In the genomic region with DNA sequence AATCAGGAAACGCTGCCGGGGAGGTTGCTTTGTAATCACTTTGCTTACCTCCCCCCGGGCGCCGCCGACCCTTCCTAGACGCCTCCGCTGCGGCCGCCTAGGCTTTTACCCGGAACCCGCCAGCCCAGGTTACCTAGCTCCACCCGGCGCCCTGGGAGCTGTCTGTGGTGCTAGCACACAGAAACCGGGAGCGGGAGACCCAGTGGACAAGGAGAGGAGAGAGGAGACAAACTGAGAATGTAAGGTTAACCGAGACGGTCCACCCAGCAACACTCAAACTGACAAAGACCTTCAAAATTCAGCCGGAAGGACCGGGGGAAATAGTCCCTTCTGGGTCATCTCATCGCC, we compare ENCODE assay signal across 9 cellular contexts. TPM values are rescaled to one million over a fixed set of nuclear protein-coding genes. Genes with fewer than 3 reads are reported as not detected.
A peak's percentile ranks its signal among the peaks of the same experiment; 100 is the strongest.
DNase-seq lines count a peak whose midpoint lies in the region; ATAC-seq and TF ChIP-seq lines count a peak whose summit lies in the region.
"Had no signal": no experiment of that assay in that cellular context is flagged by ENCODE, and none has a peak within 500 bp of the region (broad histone marks: within the 10 kb centered on the region; RNA-seq: fewer than 3 reads in every experiment).

No MANE protein-coding gene starts in this region.

- H2BK12ac ChIP-seq in neuronal stem cell (ENCODE audit: low read length), result no peak overlapping the region

- peak overlapping the region; percentile 89 for H2AFZ ChIP-seq in neuronal stem cell (ENCODE audit: low read length)

- no CpG with 5 or more reads among the region's 21 CpGs for WGBS in neuronal stem cell (ENCODE audit: extremely low coverage in 2 of 2, insufficient read length in 2 of 2, insufficient replicate concordance in 1 of 2), 2 donors

- H3K27me3 Mint-ChIP-seq in activated CD4-positive, alpha-beta T cell treated with anti-CD3 and anti-CD28 coated beads, Interleukin-2, amount 10 ng/mL, durations not matched to agents 7 days and 5 days, result peaks cover 84% of the 10 kb centered on the region

- no peaks in the 10 kb centered on the region for H3K9me3 ChIP-seq in ES-I3 (ENCODE audit: control insufficient read depth, insufficient read depth, low read length)
- no peaks in the 10 kb centered on the region for H3K9me3 ChIP-seq in neuronal stem cell (replicated peaks in 1 of 2; ENCODE audit: control insufficient read depth in 2 of 2, insufficient read depth in 1 of 2, low read depth in 1 of 2, low read length in 2 of 2)

- no peak overlapping the region for H4K91ac ChIP-seq in neuronal stem cell (ENCODE audit: low read depth, low read length, poor library complexity)

- H3K4me1 ChIP-seq in ES-I3 (ENCODE audit: insufficient read depth, low read length) (no peaks in the 10 kb centered on the region), neuronal stem cell (ENCODE audit: control insufficient read depth in 2 of 2, insufficient read depth in 1 of 2, low read depth in 1 of 2, low read length in 2 of 2) (peaks cover 0 to 4% of the 10 kb centered on the region in 2 donors)

- H2BK15ac ChIP-seq in neuronal stem cell (ENCODE audit: low read length), result no peak overlapping the region

- H3K18ac ChIP-seq in neuronal stem cell (ENCODE audit: low read length), result no peak overlapping the region

- H3K4me2 ChIP-seq in neuronal stem cell (ENCODE audit: insufficient read depth, low read length, poor library complexity, severe bottlenecking), result peak overlapping the region; percentile 54

- H2BK5ac ChIP-seq in neuronal stem cell (ENCODE audit: low read length), result no peak overlapping the region

- CTCF ChIA-PET in activated CD4-positive, alpha-beta T cell treated with anti-CD3 and anti-CD28 coated beads, Interleukin-2, amount 10 ng/mL, durations not matched to agents 7 days and 5 days (lab: Charles Lee), result interaction anchor here (1.2 to 2.6 kb wide), 4 partner anchors 14 to 126 kb away, joined by 3 to 8 read pairs (median 5); no protein-coding TSS in a partner anchor

- H3K23ac ChIP-seq in neuronal stem cell (ENCODE audit: low read depth, low read length, poor library complexity), result no peak overlapping the region

- peak overlapping the region; percentile 43; the same call in 1 of the 2 replicates for H3K9ac ChIP-seq in ES-I3 (ENCODE audit: low read depth, low read length)
- H3K9ac ChIP-seq in neuronal stem cell (ENCODE audit: low read depth, low read length, poor library complexity), result no peak overlapping the region

- no peak for TF ChIP-seq CTCF in epithelial cell of proximal tubule (conservative IDR thresholded peaks at IDR 0.05; ENCODE audit: low read depth, low read length)

- H3K79me1 ChIP-seq in neuronal stem cell (ENCODE audit: low read depth, low read length), result no peaks in the 10 kb centered on the region

- no peak overlapping the region for H4K8ac ChIP-seq in neuronal stem cell (ENCODE audit: low read depth, low read length)

- H3K36me3 ChIP-seq in ES-I3 (ENCODE audit: insufficient read depth, low read length), result no peaks in the 10 kb centered on the region
- H3K36me3 ChIP-seq in neuronal stem cell (replicated peaks in 1 of 2; ENCODE audit: control insufficient read depth in 2 of 2, insufficient read depth in 2 of 2, low read length in 2 of 2), result no peaks in the 10 kb centered on the region

- H3K14ac ChIP-seq in neuronal stem cell (ENCODE audit: low read length), result no peak overlapping the region

- H2BK120ac ChIP-seq in neuronal stem cell (ENCODE audit: low read depth, low read length), result no peak overlapping the region

- H3K4me3 ChIP-seq in epithelial cell of proximal tubule (ENCODE audit: low read depth, low read length) (peak overlapping the region; percentile 40), neuronal stem cell (ENCODE audit: low read length in 2 of 2) (no peak overlapping the region)

- peaks cover 9% of the 10 kb centered on the region for H3K4me1 Mint-ChIP-seq in activated CD4-positive, alpha-beta T cell treated with anti-CD3 and anti-CD28 coated beads, Interleukin-2, amount 10 ng/mL, durations not matched to agents 7 days and 5 days

- no peak for ATAC-seq in GM19452 (IDR thresholded peaks at IDR 0.05; ENCODE audit: unreplicated experiment)

- POLR2A ChIA-PET in activated CD4-positive, alpha-beta T cell treated with anti-CD3 and anti-CD28 coated beads, Interleukin-2, amount 10 ng/mL, durations not matched to agents 7 days and 5 days (lab: Charles Lee), result no interaction called here

- no peak overlapping the region for H3K27ac ChIP-seq in neuronal stem cell (replicated peaks; ENCODE audit: low read length)

- H3K36me3 Mint-ChIP-seq in activated CD4-positive, alpha-beta T cell treated with anti-CD3 and anti-CD28 coated beads, Interleukin-2, amount 10 ng/mL, durations not matched to agents 7 days and 5 days (ENCODE audit: low read depth), result no peaks in the 10 kb centered on the region
- H3K36me3 Mint-ChIP-seq: memory B cell had no signal

- DNase-seq in NCI-H774 (lab: John Stamatoyannopoulos, UW) (peak; percentile 8), epithelial cell of proximal tubule (ENCODE audit: low read depth) (no peak), neuronal stem cell (ENCODE audit: low spot score) (no peak), pons (ENCODE audit: low spot score) (no peak), NCI-H1417 (lab: John Stamatoyannopoulos, UW) (no peak)
- DNase-seq in activated CD4-positive, alpha-beta T cell treated with anti-CD3 and anti-CD28 coated beads, Interleukin-2, amount 10 ng/mL, durations not matched to agents 7 days and 5 days, result no peak

- no peak overlapping the region for H3K27ac Mint-ChIP-seq in activated CD4-positive, alpha-beta T cell treated with anti-CD3 and anti-CD28 coated beads, Interleukin-2, amount 10 ng/mL, durations not matched to agents 7 days and 5 days
- H3K27ac Mint-ChIP-seq: memory B cell had no signal

- no peak overlapping the region for H2AK5ac ChIP-seq in neuronal stem cell (ENCODE audit: low read depth, low read length)

- H3K4me3 Mint-ChIP-seq in activated CD4-positive, alpha-beta T cell treated with anti-CD3 and anti-CD28 coated beads, Interleukin-2, amount 10 ng/mL, durations not matched to agents 7 days and 5 days, result no peak overlapping the region
- H3K4me3 Mint-ChIP-seq: memory B cell had no signal

- no peak overlapping the region for H3K4ac ChIP-seq in neuronal stem cell (ENCODE audit: low read length)

- H3K27me3 ChIP-seq in neuronal stem cell (ENCODE audit: control insufficient read depth in 3 of 3, insufficient read depth in 3 of 3, low read depth in 1 of 3, low read length in 3 of 3), result peaks cover 34 to 87% (median 78%) of the 10 kb centered on the region in 3 experiments

- H3K9me3 Mint-ChIP-seq in activated CD4-positive, alpha-beta T cell treated with anti-CD3 and anti-CD28 coated beads, Interleukin-2, amount 10 ng/mL, durations not matched to agents 7 days and 5 days, result no peaks in the 10 kb centered on the region

RNA-seq across cellular contexts. Expression of gene BARHL2, which starts 9.8 kb away (rescaled TPM):
- total RNA-seq in epithelial cell of proximal tubule, result not detected in 2 replicates
- not detected for polyA plus RNA-seq in neuronal stem cell (2013, experiment 1 of 2)
- polyA plus RNA-seq in neuronal stem cell (2013, experiment 2 of 2), result 0.03 TPM
- not detected for total RNA-seq in activated CD4-positive, alpha-beta T cell treated with anti-CD3 and anti-CD28 coated beads, Interleukin-2, amount 10 ng/mL, durations not matched to agents 7 days and 5 days
